13 cellular contexts compared by ENCODE assay signal in the genomic region with DNA sequence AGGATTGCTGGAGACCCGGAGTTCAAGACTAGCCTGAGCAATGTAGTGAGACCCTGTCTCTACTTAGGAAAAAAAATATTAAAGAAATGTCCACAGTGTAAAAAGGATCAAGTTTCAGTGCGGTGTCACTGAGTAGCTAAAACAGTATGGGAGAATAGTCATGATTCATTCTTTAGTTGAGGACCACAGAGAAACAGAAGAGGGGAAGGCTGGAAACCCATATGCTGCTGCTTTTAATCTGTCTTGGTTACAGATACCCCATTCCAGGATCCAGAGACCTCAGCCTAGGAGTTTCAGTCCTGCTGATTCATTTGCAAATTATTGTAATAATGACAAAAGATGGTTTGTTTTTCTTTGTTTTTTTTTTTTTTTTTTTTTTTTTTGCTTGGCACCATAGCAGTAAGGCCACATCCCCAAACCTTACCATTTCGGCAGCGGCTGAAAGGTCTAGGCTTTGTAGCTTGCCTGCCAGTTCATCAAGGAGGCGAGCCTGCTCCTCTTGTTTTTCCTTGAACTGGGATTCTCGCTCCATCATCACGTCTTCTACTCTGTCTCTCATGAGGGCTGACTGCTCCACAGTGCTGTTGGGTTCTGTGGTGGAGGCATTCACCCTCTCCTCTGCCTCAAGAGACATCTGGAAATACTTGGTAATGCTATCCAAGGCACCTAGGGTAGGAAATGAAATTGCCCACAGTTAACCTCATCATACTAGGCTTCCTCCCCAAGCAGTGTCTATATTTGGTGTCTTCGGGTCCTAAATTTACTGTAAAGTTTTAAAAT. TPM values are rescaled to one million over a fixed set of nuclear protein-coding genes. Genes with fewer than 3 reads are reported as not detected.
DNase-seq lines count a peak whose midpoint lies in the region; ATAC-seq, FAIRE-seq and TF ChIP-seq lines count a peak whose summit lies in the region.
"Had no signal": no experiment of that assay in that cellular context is flagged by ENCODE, and none has a peak within 500 bp of the region (broad histone marks: within the 10 kb centered on the region; RNA-seq: fewer than 3 reads in every experiment).

No MANE protein-coding gene starts in this region.

- peak overlapping the region; percentile 63 for H2AK5ac ChIP-seq in IMR-90 (ENCODE audit: low read depth, low read length)

- dilution Hi-C loops in IMR-90 (cut with HindIII; ENCODE audit: low sequenced_read_pairs, unreplicated experiment) (no loop called here), endothelial cell of umbilical vein (cut with MboI; ENCODE audit: extremely low pct_ligation_motif_present, low sequenced_read_pairs) (no loop called here)

- H3K79me1 ChIP-seq in IMR-90 (ENCODE audit: low read depth in 1 of 2, low read length in 2 of 2): peaks cover 7 to 41% of the 10 kb centered on the region in 2 experiments; a peak in 3 of 4 replicates

- H3K18ac ChIP-seq in IMR-90 (ENCODE audit: low read depth, low read length): no peak overlapping the region

- H4K20me1 ChIP-seq in IMR-90 (ENCODE audit: insufficient read depth, low read length) (peaks cover 16% of the 10 kb centered on the region), endothelial cell of umbilical vein (replicated peaks; ENCODE audit: control insufficient read depth, extremely low read depth, insufficient read depth, low read length) (no peaks in the 10 kb centered on the region), Karpas-422 (ENCODE audit: insufficient read depth, low read depth, low read length) (no peaks in the 10 kb centered on the region)

- H3K4me3 Mint-ChIP-seq in Caco-2 (ENCODE audit: unreplicated experiment): no peak overlapping the region

- H2AK9ac ChIP-seq in IMR-90 (replicated peaks; ENCODE audit: low read depth, low read length, poor library complexity): no peak overlapping the region

- TF ChIP-seq CTCF in Caco-2 (IDR thresholded peaks at IDR 0.05; ENCODE audit: insufficient read depth in 1 of 2, low read depth in 1 of 2, low read length in 1 of 2, severe bottlenecking in 1 of 2, unreplicated experiment in 1 of 2): no peak
- TF ChIP-seq CTCF in IMR-90 (conservative IDR thresholded peaks at IDR 0.05; ENCODE audit: low read depth, low read length): no peak
- no peak for TF ChIP-seq CTCF in endothelial cell of umbilical vein (IDR thresholded peaks at IDR 0.05; ENCODE audit: extremely low read depth in 1 of 2, insufficient read depth in 1 of 2, low read depth in 1 of 2, low read length in 2 of 2)
- no peak for TF ChIP-seq CTCF in Peyer's patch (IDR thresholded peaks at IDR 0.05)

- H4K8ac ChIP-seq in IMR-90 (ENCODE audit: low read depth in 2 of 2, low read length in 2 of 2): peak overlapping the region in 1 of 2 experiments; percentile 25; a peak in 1 of 4 replicates

- H3K27ac Mint-ChIP-seq in Caco-2 (ENCODE audit: unreplicated experiment): peak overlapping the region; percentile 47
- H3K27ac Mint-ChIP-seq: activated naive CD4-positive, alpha-beta T cell treated with anti-CD3 and anti-CD28 coated beads, Interleukin-2, amount 50 U/mL, for 72 hours had no signal

- H2BK15ac ChIP-seq in IMR-90 (ENCODE audit: low read depth, low read length): no peak overlapping the region; the same call in 2 of the 3 replicates

- H3K9ac ChIP-seq in IMR-90 (ENCODE audit: low read depth, low read length) (no peak overlapping the region), endothelial cell of umbilical vein (replicated peaks; ENCODE audit: extremely low read depth, insufficient read depth, low read length) (no peak overlapping the region), Karpas-422 (ENCODE audit: low read length) (no peak overlapping the region)

- H3K27ac ChIP-seq in IMR-90 (ENCODE audit: insufficient read depth, low read length) (peak overlapping the region; percentile 50; the same call in 1 of the 2 replicates), endothelial cell of umbilical vein (ENCODE audit: insufficient read depth, low read depth, low read length) (no peak overlapping the region), Karpas-422 (ENCODE audit: low read length) (no peak overlapping the region), Peyer's patch (no peak overlapping the region)
- H3K27ac ChIP-seq: C4-2B had no signal

- H3K4me2 ChIP-seq in IMR-90 (ENCODE audit: low read depth, low read length) (no peak overlapping the region), endothelial cell of umbilical vein (ENCODE audit: insufficient read depth, low read length) (no peak overlapping the region), Karpas-422 (ENCODE audit: low read depth, low read length, poor library complexity, severe bottlenecking) (no peak overlapping the region)

- H3K79me2 ChIP-seq in endothelial cell of umbilical vein (ENCODE audit: control insufficient read depth, insufficient read depth, low read length) (peaks cover 61% of the 10 kb centered on the region), Karpas-422 (ENCODE audit: low read length) (no peaks in the 10 kb centered on the region)

- H3K9me1 ChIP-seq in IMR-90 (ENCODE audit: insufficient read depth, low read length) (peaks cover 27% of the 10 kb centered on the region), endothelial cell of umbilical vein (replicated peaks; ENCODE audit: control insufficient read depth, extremely low read depth, insufficient read depth, low read length) (no peaks in the 10 kb centered on the region)

- POLR2A ChIA-PET in Caco-2 (lab: Charles Lee): no interaction called here
- POLR2A ChIA-PET in IMR-90 (lab: Charles Lee; ENCODE audit: unreplicated experiment): no interaction called here
- POLR2A ChIA-PET in endothelial cell of umbilical vein (lab: Charles Lee): no interaction called here

- H2BK20ac ChIP-seq in IMR-90 (ENCODE audit: low read depth, low read length): peak overlapping the region; percentile 41

- no peaks in the 10 kb centered on the region for H3K9me3 Mint-ChIP-seq in Caco-2 (ENCODE audit: unreplicated experiment)
- H3K9me3 Mint-ChIP-seq: activated naive CD4-positive, alpha-beta T cell treated with anti-CD3 and anti-CD28 coated beads, Interleukin-2, amount 50 U/mL, for 72 hours had no signal

- H3K36me3 Mint-ChIP-seq in Caco-2 (ENCODE audit: insufficient read depth, unreplicated experiment): peaks cover 97% of the 10 kb centered on the region

- H3K27me3 ChIP-seq in Caco-2 (replicated peaks; ENCODE audit: control insufficient read depth, insufficient read depth, low read length) (no peaks in the 10 kb centered on the region), IMR-90 (ENCODE audit: control insufficient read depth, insufficient read depth, low read length) (no peaks in the 10 kb centered on the region), endothelial cell of umbilical vein (ENCODE audit: control insufficient read depth in 2 of 2, insufficient read depth in 2 of 2, low read length in 2 of 2) (no peaks in the 10 kb centered on the region), Karpas-422 (ENCODE audit: low read length) (no peaks in the 10 kb centered on the region), Peyer's patch (no peaks in the 10 kb centered on the region)

- no peak overlapping the region for H2AFZ ChIP-seq in IMR-90 (replicated peaks; ENCODE audit: low read length, poor library complexity)
- no peak overlapping the region for H2AFZ ChIP-seq in endothelial cell of umbilical vein (ENCODE audit: low read depth, low read length)
- H2AFZ ChIP-seq in Karpas-422 (ENCODE audit: low read length): no peak overlapping the region

- TF ChIP-seq POLR2A in IMR-90 (IDR thresholded peaks at IDR 0.05; ENCODE audit: low read depth, low read length) (no peak), endothelial cell of umbilical vein (IDR thresholded peaks at IDR 0.05; ENCODE audit: low read depth, low read length) (peak; percentile 33), Peyer's patch (IDR thresholded peaks at IDR 0.05) (no peak)

- no peaks in the 10 kb centered on the region for H3K27me3 Mint-ChIP-seq in Caco-2 (ENCODE audit: insufficient read depth, unreplicated experiment)

- no peak overlapping the region; the same call in 1 of the 2 replicates for H4K91ac ChIP-seq in IMR-90 (ENCODE audit: insufficient read depth, low read depth, low read length)

- intact Hi-C loops in Caco-2 (cut with micrococcal nuclease; ENCODE audit: unreplicated experiment) (no loop called here), IMR-90 (cut with micrococcal nuclease) (no loop called here), endothelial cell of umbilical vein (cut with micrococcal nuclease) (no loop called here)

- H3K14ac ChIP-seq in IMR-90 (replicated peaks; ENCODE audit: low read depth, low read length): peak overlapping the region; percentile 74

- WGBS in IMR-90 (ENCODE audit: extremely low coverage in 2 of 2, insufficient read length in 1 of 2), 2 experiments: 71% methylated on average over 1 of the region's 8 CpGs; no CpG with 5 or more reads in 1 of the 2 experiments

- ATAC-seq in IMR-90 (ENCODE audit: low read depth): peak; percentile 63
- no peak for ATAC-seq in HG03095 (IDR thresholded peaks at IDR 0.05; ENCODE audit: unreplicated experiment)
- ATAC-seq: activated naive CD4-positive, alpha-beta T cell treated with anti-CD3 and anti-CD28 coated beads, Interleukin-2, amount 50 U/mL, for 72 hours; stimulated activated naive CD8-positive, alpha-beta T cell treated with anti-CD3 and anti-CD28 coated beads, Interleukin-15, Interleukin-2, amounts not matched to agents 100 U/mL and 50 U/mL, for 24 hours had no signal

- in situ Hi-C loops in IMR-90 (cut with MboI; ENCODE audit: low sequenced_read_pairs): no loop called here

- peak overlapping the region; percentile 32 for H2BK5ac ChIP-seq in IMR-90 (ENCODE audit: low read depth, low read length, poor library complexity, severe bottlenecking)

- no peak overlapping the region for H3K4me3 ChIP-seq in Caco-2 (ENCODE audit: low read depth, low read length)
- H3K4me3 ChIP-seq in IMR-90 (ENCODE audit: insufficient read depth, low read depth, low read length): no peak overlapping the region
- no peak overlapping the region for H3K4me3 ChIP-seq in endothelial cell of umbilical vein (replicated peaks in 1 of 3; ENCODE audit: insufficient read depth in 1 of 3, low read depth in 1 of 3, low read length in 3 of 3)
- no peak overlapping the region for H3K4me3 ChIP-seq in Karpas-422 (ENCODE audit: low read length)
- H3K4me3 ChIP-seq in Peyer's patch: no peak overlapping the region

- H4K5ac ChIP-seq in IMR-90 (ENCODE audit: low read depth, low read length): no peak overlapping the region

- H3K4me1 Mint-ChIP-seq in Caco-2 (ENCODE audit: low read depth, unreplicated experiment): peaks cover 16% of the 10 kb centered on the region

- no peaks in the 10 kb centered on the region for H3K9me2 ChIP-seq in Karpas-422 (replicated peaks; ENCODE audit: insufficient read depth, low read length)

- no peak overlapping the region for H3K56ac ChIP-seq in IMR-90 (ENCODE audit: extremely low read depth, insufficient read depth, low read length)

- FAIRE-seq in endothelial cell of umbilical vein (lab: Jason Lieb, UNC): no peak

- H3K9me3 ChIP-seq in Caco-2 (no peaks in the 10 kb centered on the region), IMR-90 (ENCODE audit: control insufficient read depth, insufficient read depth, low read length) (no peaks in the 10 kb centered on the region), endothelial cell of umbilical vein (replicated peaks; ENCODE audit: control insufficient read depth, insufficient read depth, low read length) (no peaks in the 10 kb centered on the region), Karpas-422 (ENCODE audit: low read length) (no peaks in the 10 kb centered on the region), Peyer's patch (no peaks in the 10 kb centered on the region)

- peak overlapping the region; percentile 37; the same call in 1 of the 2 replicates for H2BK120ac ChIP-seq in IMR-90 (ENCODE audit: low read depth, low read length)

- CTCF ChIA-PET in Caco-2 (lab: Charles Lee) (no interaction called here), IMR-90 (lab: Yijun Ruan, JAX) (interaction anchor here (0.5 to 1.9 kb wide), 4 partner anchors 14 to 211 kb away, joined by 3 to 5 read pairs (median 3); no protein-coding TSS in a partner anchor), endothelial cell of umbilical vein (lab: Charles Lee) (interaction anchor here (2.6 kb wide), 1 partner anchor 37 kb away, joined by 6 read pairs; no protein-coding TSS in a partner anchor)

- no peak overlapping the region for H3K23ac ChIP-seq in IMR-90 (ENCODE audit: low read depth, low read length)

- DNase-seq in Caco-2 (no peak), IMR-90 (peak; percentile 80), endothelial cell of umbilical vein (ENCODE audit: low read depth, low spot score) (no peak), non-pigmented ciliary epithelial cell (ENCODE audit: low read depth) (peak; percentile 55), Karpas-422 (no peak), SKM-1 treated with dmso at 0.1 percent for 144 hours (lab: John Stamatoyannopoulos, UW; ENCODE audit: unreplicated experiment) (no peak), Peyer's patch (no peak)
- DNase-seq: NCI-H510A treated with DMSO at 0.1 percent for 48 hours; occipital lobe; stimulated activated naive CD8-positive, alpha-beta T cell treated with anti-CD3 and anti-CD28 coated beads, Interleukin-15, Interleukin-2, amounts not matched to agents 100 U/mL and 50 U/mL, for 24 hours had no signal

- H3K36me3 ChIP-seq in Caco-2 (ENCODE audit: control insufficient read depth, insufficient read depth, low read length): peaks cover 5% of the 10 kb centered on the region; the same call in 1 of the 2 replicates
- H3K36me3 ChIP-seq in IMR-90 (ENCODE audit: control insufficient read depth, insufficient read depth, low read length): peaks cover 43% of the 10 kb centered on the region
- H3K36me3 ChIP-seq in endothelial cell of umbilical vein (ENCODE audit: control insufficient read depth in 2 of 2, extremely low read depth in 1 of 2, insufficient read depth in 2 of 2, low read length in 2 of 2): peaks cover 42 to 71% of the 10 kb centered on the region in 2 experiments
- H3K36me3 ChIP-seq in Karpas-422 (ENCODE audit: insufficient read depth, low read length): peaks cover 2% of the 10 kb centered on the region
- peaks cover 0 to 56% (median 0%) of the 10 kb centered on the region in 3 donors for H3K36me3 ChIP-seq in Peyer's patch

- peak overlapping the region; percentile 33 for H3K4ac ChIP-seq in IMR-90 (ENCODE audit: low read depth, low read length)

- no peak for TF ChIP-seq RAD21 in IMR-90 (IDR thresholded peaks at IDR 0.05; ENCODE audit: low read length)

- no TSS peak for BruUV-seq in Caco-2 (replicated peaks; lab: Mats Ljungman, UMichigan)
- no TSS peak for BruUV-seq in IMR-90 (replicated peaks; lab: Mats Ljungman, UMichigan)
- no TSS peak for BruUV-seq in endothelial cell of umbilical vein (replicated peaks; lab: Mats Ljungman, UMichigan)

- H3K4me1 ChIP-seq in Caco-2: peaks cover 3% of the 10 kb centered on the region; the same call in 1 of the 2 replicates
- H3K4me1 ChIP-seq in IMR-90 (ENCODE audit: control insufficient read depth, insufficient read depth, low read length): peaks cover 23% of the 10 kb centered on the region
- peaks cover 22% of the 10 kb centered on the region for H3K4me1 ChIP-seq in endothelial cell of umbilical vein (ENCODE audit: control insufficient read depth, extremely low read depth, insufficient read depth, low read length)
- no peaks in the 10 kb centered on the region for H3K4me1 ChIP-seq in Karpas-422 (ENCODE audit: low read length)
- H3K4me1 ChIP-seq in Peyer's patch: peaks cover 0 to 19% (median 0%) of the 10 kb centered on the region in 4 donors

RNA-seq across cellular contexts. Expression of gene DLD, which starts 44.2 kb away (rescaled TPM):
- total RNA-seq in Caco-2 (2022) (140 and 141 TPM in 2 replicates), IMR-90 (2012; rRNA removed) (120 and 361 TPM in 2 replicates), endothelial cell of umbilical vein (61.7 and 77.4 TPM in 2 replicates), Peyer's patch (10 to 100 TPM; 53.9 to 93.3 (median 74.2) TPM)
- polyA plus RNA-seq in IMR-90 (2012; rRNA removed) (86.2 and 121 TPM in 2 replicates), endothelial cell of umbilical vein (72.0 and 95.0 TPM in 2 replicates)
- polyA plus RNA-seq in IMR-90 (2012; cell fraction: cytosol; rRNA removed): 30.6 and 73.6 TPM in 2 replicates
- polyA plus RNA-seq in IMR-90 (2012; cell fraction: nucleus; rRNA removed; ENCODE audit: low replicate concordance): 15.8 and 90.9 TPM in 2 replicates
- 79.7 and 92.1 TPM in 2 replicates for polyA plus RNA-seq in endothelial cell of umbilical vein (2011; cell fraction: cytosol; rRNA removed)
- 100 and 125 TPM in 2 replicates for polyA plus RNA-seq in endothelial cell of umbilical vein (2011; cell fraction: nucleus; rRNA removed)
- 96.5 and 122 TPM in 2 replicates for polyA plus RNA-seq in endothelial cell of umbilical vein (2012)
- 68.4 and 81.1 TPM in 2 replicates for polyA minus RNA-seq in endothelial cell of umbilical vein
- polyA minus RNA-seq in endothelial cell of umbilical vein (2011; cell fraction: cytosol; rRNA and poly(A)+ RNA removed): 39.4 TPM
- polyA minus RNA-seq in endothelial cell of umbilical vein (2011; cell fraction: nucleus; rRNA and poly(A)+ RNA removed): 35.9 and 48.0 TPM in 2 replicates
- 76.3 and 103 TPM in 2 replicates for total RNA-seq in Karpas-422 (2014; rRNA removed; shearing (Covaris generic); ENCODE audit: low replicate concordance)

Comparison
In these comparisons a context has a peak if more than half of its experiments do, and no peak if none do; other contexts are left out.
1. DNase-seq: peak in IMR-90 (single experiment) and non-pigmented ciliary epithelial cell (single experiment); none in Caco-2 (0 of 2), endothelial cell of umbilical vein (single experiment), Karpas-422 (single experiment), SKM-1 treated with dmso at 0.1 percent for 144 hours (single experiment) and Peyer's patch (0 of 3).